ENCODE assay signal across 17 cellular contexts in genomic region chr21:14900611-14901010, GRCh38.
DNase-seq lines count a peak whose midpoint lies in the region; ATAC-seq and TF ChIP-seq lines count a peak whose summit lies in the region.
"Had no signal": no experiment of that assay in that cellular context is flagged by ENCODE, and none has a peak within 500 bp of the region (broad histone marks: within the 10 kb centered on the region; RNA-seq: fewer than 3 reads in every experiment).

No MANE protein-coding gene starts in this region.

- TF ChIP-seq CTCF in foreskin keratinocyte (conservative IDR thresholded peaks at IDR 0.05) (no peak), body of pancreas (IDR thresholded peaks at IDR 0.05) (no peak), endothelial cell (IDR thresholded peaks at IDR 0.05; ENCODE audit: unreplicated experiment) (no peak)

- intact Hi-C loops in body of pancreas (cut with DNase I) = no loop called here

- peaks cover 0 to 12% of the 10 kb centered on the region in 2 donors for H3K36me3 Mint-ChIP-seq in activated naive CD4-positive, alpha-beta T cell treated with anti-CD3 and anti-CD28 coated beads, Interleukin-2, amount 50 U/mL, for 72 hours
- H3K36me3 Mint-ChIP-seq in stimulated activated memory B cell treated with anti-CD40 and anti-IgM and Interleukin-4, amounts not matched to agents 10 μg/mL and 1 μg/mL and 100 μg/mL, for 72 hours = no peaks in the 10 kb centered on the region
- no peaks in the 10 kb centered on the region for H3K36me3 Mint-ChIP-seq in endothelial cell (ENCODE audit: low read depth, unreplicated experiment)
- H3K36me3 Mint-ChIP-seq: CD4-positive, alpha-beta memory T cell had no signal

- H3K36me3 ChIP-seq in adipocyte (ENCODE audit: control insufficient read depth, insufficient read depth, low read length, severe bottlenecking) (no peaks in the 10 kb centered on the region), body of pancreas (replicated peaks in 1 of 2; ENCODE audit: insufficient read depth in 1 of 2, low read depth in 2 of 2) (no peaks in the 10 kb centered on the region)

- H3K4me1 Mint-ChIP-seq in stimulated activated memory B cell treated with anti-CD40 and anti-IgM and Interleukin-4, amounts not matched to agents 10 μg/mL and 1 μg/mL and 100 μg/mL, for 72 hours = peaks cover 17% of the 10 kb centered on the region
- no peaks in the 10 kb centered on the region for H3K4me1 Mint-ChIP-seq in endothelial cell (ENCODE audit: unreplicated experiment)
- H3K4me1 Mint-ChIP-seq: CD4-positive, alpha-beta memory T cell had no signal

- H3K9ac ChIP-seq in adipocyte (ENCODE audit: low read length) = no peak overlapping the region
- H3K9ac ChIP-seq: parathyroid adenoma had no signal

- H3K4me3 Mint-ChIP-seq in stimulated activated memory B cell treated with anti-CD40 and anti-IgM and Interleukin-4, amounts not matched to agents 10 μg/mL and 1 μg/mL and 100 μg/mL, for 72 hours = no peak overlapping the region
- H3K4me3 Mint-ChIP-seq in endothelial cell (ENCODE audit: unreplicated experiment) = no peak overlapping the region
- H3K4me3 Mint-ChIP-seq: activated CD4-positive, alpha-beta memory T cell treated with anti-CD3 and anti-CD28 coated beads, Interleukin-2, amount 10 ng/mL, durations not matched to agents 7 days and 5 days; CD4-positive, alpha-beta memory T cell had no signal

- no peak overlapping the region for H3K27ac Mint-ChIP-seq in activated naive CD4-positive, alpha-beta T cell treated with anti-CD3 and anti-CD28 coated beads, Interleukin-2, amount 50 U/mL, for 72 hours
- peak overlapping the region; percentile 43 for H3K27ac Mint-ChIP-seq in stimulated activated memory B cell treated with anti-CD40 and anti-IgM and Interleukin-4, amounts not matched to agents 10 μg/mL and 1 μg/mL and 100 μg/mL, for 72 hours
- no peak overlapping the region for H3K27ac Mint-ChIP-seq in endothelial cell (ENCODE audit: unreplicated experiment)
- H3K27ac Mint-ChIP-seq: activated CD4-positive, alpha-beta memory T cell treated with anti-CD3 and anti-CD28 coated beads, Interleukin-2, amount 10 ng/mL, durations not matched to agents 7 days and 5 days; CD4-positive, alpha-beta memory T cell had no signal

- H3K27me3 ChIP-seq in adipocyte (replicated peaks; ENCODE audit: control insufficient read depth, insufficient read depth, low read length) (no peaks in the 10 kb centered on the region), foreskin keratinocyte (no peaks in the 10 kb centered on the region), body of pancreas (no peaks in the 10 kb centered on the region)

- 90 to 93% methylated on average over 1 of the region's 1 CpG for WGBS in body of pancreas, 2 donors

- peaks cover 3% of the 10 kb centered on the region for H3K4me1 ChIP-seq in adipocyte (ENCODE audit: control insufficient read depth, insufficient read depth, low read length)
- peaks cover 20% of the 10 kb centered on the region for H3K4me1 ChIP-seq in foreskin keratinocyte
- H3K4me1 ChIP-seq in body of pancreas = no peaks in the 10 kb centered on the region
- H3K4me1 ChIP-seq: parathyroid adenoma had no signal

- TF ChIP-seq POLR2A in body of pancreas (IDR thresholded peaks at IDR 0.05) = no peak

- no peaks in the 10 kb centered on the region for H3K27me3 Mint-ChIP-seq in stimulated activated memory B cell treated with anti-CD40 and anti-IgM and Interleukin-4, amounts not matched to agents 10 μg/mL and 1 μg/mL and 100 μg/mL, for 72 hours
- H3K27me3 Mint-ChIP-seq in endothelial cell (ENCODE audit: unreplicated experiment) = no peaks in the 10 kb centered on the region
- H3K27me3 Mint-ChIP-seq: activated CD4-positive, alpha-beta memory T cell treated with anti-CD3 and anti-CD28 coated beads, Interleukin-2, amount 10 ng/mL, durations not matched to agents 7 days and 5 days had no signal

- H3K27ac ChIP-seq in foreskin keratinocyte (peak overlapping the region; percentile 54), body of pancreas (no peak overlapping the region)
- H3K27ac ChIP-seq: parathyroid adenoma had no signal

- ATAC-seq in activated naive CD4-positive, alpha-beta T cell treated with anti-CD3 and anti-CD28 coated beads, Interleukin-2, amount 50 U/mL, for 72 hours = peak; percentile 42 to 78
- ATAC-seq in foreskin keratinocyte (peak; percentile 63), body of pancreas (no peak)
- no peak for ATAC-seq in stimulated activated memory B cell treated with anti-CD40 and anti-IgM and Interleukin-4, amounts not matched to agents 10 μg/mL and 1 μg/mL and 100 μg/mL, for 72 hours
- ATAC-seq: esophagus mucosa had no signal

- DNase-seq in activated naive CD4-positive, alpha-beta T cell treated with anti-CD3 and anti-CD28 coated beads, Interleukin-2, amount 50 U/mL, for 72 hours (ENCODE audit: low spot score in 2 of 2) = no peak
- DNase-seq in activated naive CD4-positive, alpha-beta T cell treated with Interleukin-2 at 50 U/mL for 16 hours = no peak
- DNase-seq in adipocyte (ENCODE audit: low read depth) = peak; percentile 47
- DNase-seq in foreskin keratinocyte = peak in 1 of 2 donors; percentile 33
- no peak for DNase-seq in body of pancreas
- no peak for DNase-seq in stimulated activated CD4-positive, alpha-beta T cell treated with anti-CD3 and anti-CD28 coated beads, Interleukin-15, amount 100 ng/mL, for 24 hours
- DNase-seq in endothelial cell (ENCODE audit: low spot score) = no peak
- DNase-seq: activated CD4-positive, alpha-beta memory T cell treated with anti-CD3 and anti-CD28 coated beads, Interleukin-2, amount 10 ng/mL, durations not matched to agents 7 days and 5 days; activated effector memory CD4-positive, alpha-beta T cell treated with Interleukin-2 at 50 U/mL for 16 hours; CD4-positive, alpha-beta memory T cell; cortex of kidney; DMS79 treated with DMSO at 0.1 percent for 48 hours; hippocampal formation; NCI-H526 treated with DMSO at 0.1 percent for 48 hours had no signal

- H3K9me3 Mint-ChIP-seq in activated naive CD4-positive, alpha-beta T cell treated with anti-CD3 and anti-CD28 coated beads, Interleukin-2, amount 50 U/mL, for 72 hours = peaks cover 0 to 9% of the 10 kb centered on the region in 2 donors
- H3K9me3 Mint-ChIP-seq in stimulated activated memory B cell treated with anti-CD40 and anti-IgM and Interleukin-4, amounts not matched to agents 10 μg/mL and 1 μg/mL and 100 μg/mL, for 72 hours = no peaks in the 10 kb centered on the region
- H3K9me3 Mint-ChIP-seq in endothelial cell (ENCODE audit: unreplicated experiment) = no peaks in the 10 kb centered on the region
- H3K9me3 Mint-ChIP-seq: activated CD4-positive, alpha-beta memory T cell treated with anti-CD3 and anti-CD28 coated beads, Interleukin-2, amount 10 ng/mL, durations not matched to agents 7 days and 5 days; CD4-positive, alpha-beta memory T cell had no signal

- H3K9me3 ChIP-seq in adipocyte (ENCODE audit: control insufficient read depth, low read length) (no peaks in the 10 kb centered on the region), body of pancreas (no peaks in the 10 kb centered on the region)

- H3K4me3 ChIP-seq in adipocyte (ENCODE audit: low read length) (no peak overlapping the region), body of pancreas (no peak overlapping the region)

Comparison
In these comparisons a context has a peak if more than half of its experiments do, and no peak if none do; other contexts are left out.
1. ATAC-seq: peak in activated naive CD4-positive, alpha-beta T cell treated with anti-CD3 and anti-CD28 coated beads, Interleukin-2, amount 50 U/mL, for 72 hours (2 of 2) and foreskin keratinocyte (single experiment); none in stimulated activated memory B cell treated with anti-CD40 and anti-IgM and Interleukin-4, amounts not matched to agents 10 μg/mL and 1 μg/mL and 100 μg/mL, for 72 hours (single experiment) and body of pancreas (single experiment).